In the genomic region with DNA sequence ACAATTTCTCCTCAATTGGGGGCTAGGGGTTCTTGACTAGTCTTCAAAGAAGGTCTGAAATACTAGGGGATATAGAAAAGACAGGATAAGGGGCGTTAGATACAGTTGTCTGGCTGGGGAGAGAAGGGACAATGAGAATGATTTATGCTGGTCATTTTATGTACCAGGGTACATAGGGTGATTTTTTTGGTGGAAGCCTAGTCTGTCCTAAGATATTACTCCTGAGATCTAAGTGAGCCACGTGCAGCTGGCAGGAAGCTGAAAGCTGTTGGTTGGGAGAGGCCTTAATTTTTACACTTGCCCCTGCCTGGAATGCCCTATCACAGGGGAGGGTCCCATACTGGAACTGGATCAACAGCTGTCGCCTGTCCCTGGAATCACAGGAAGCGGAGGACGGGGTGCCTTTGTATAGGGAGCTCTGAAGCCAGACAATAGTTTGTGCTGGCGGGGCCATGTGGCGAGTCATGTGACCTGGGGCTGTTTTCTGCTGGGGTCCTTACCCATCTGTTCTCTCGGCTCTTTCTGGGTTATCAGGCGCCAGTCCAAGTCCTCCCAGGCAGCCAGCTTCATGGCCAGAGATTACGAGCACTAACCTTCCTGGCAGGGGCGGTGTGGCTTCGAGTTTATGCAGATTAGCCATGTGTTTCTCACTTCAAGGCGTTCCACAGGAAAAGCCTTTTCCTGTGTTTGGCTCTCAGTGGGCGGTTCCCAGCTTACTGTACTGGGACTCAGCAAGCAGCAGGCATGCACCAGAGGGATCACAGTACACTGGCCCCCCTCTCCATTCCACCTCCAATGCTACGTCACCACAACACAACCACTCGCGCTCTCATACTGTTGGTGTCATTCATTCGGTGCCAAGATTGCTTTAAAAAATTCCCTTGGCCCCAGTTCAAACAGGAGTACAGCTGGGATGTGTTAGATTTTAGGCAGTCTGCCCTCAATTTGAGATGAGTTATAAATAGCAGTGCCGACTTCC, we compare ENCODE assay signal across 1 cellular context.
A peak's percentile ranks its signal among the peaks of the same experiment; 100 is the strongest.
TF ChIP-seq lines count a peak whose summit lies in the region.

No MANE protein-coding gene starts in this region.

TF ChIP-seq in HEK293, 187 proteins besides CTCF, POLR2A, EP300 and RAD21 (continued from another document):
- TF ChIP-seq TRIM28 (IDR thresholded peaks at IDR 0.05; ENCODE audit: borderline replicate concordance, low read length) = peak; percentile 80; the same call in 1 of the 2 replicates
- TF ChIP-seq, protein P1, sequence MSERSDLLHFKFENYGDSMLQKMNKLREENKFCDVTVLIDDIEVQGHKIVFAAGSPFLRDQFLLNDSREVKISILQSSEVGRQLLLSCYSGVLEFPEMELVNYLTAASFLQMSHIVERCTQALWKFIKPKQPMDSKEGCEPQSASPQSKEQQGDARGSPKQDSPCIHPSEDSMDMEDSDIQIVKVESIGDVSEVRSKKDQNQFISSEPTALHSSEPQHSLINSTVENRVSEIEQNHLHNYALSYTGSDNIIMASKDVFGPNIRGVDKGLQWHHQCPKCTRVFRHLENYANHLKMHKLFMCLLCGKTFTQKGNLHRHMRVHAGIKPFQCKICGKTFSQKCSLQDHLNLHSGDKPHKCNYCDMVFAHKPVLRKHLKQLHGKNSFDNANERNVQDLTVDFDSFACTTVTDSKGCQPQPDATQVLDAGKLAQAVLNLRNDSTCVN (tag by site-specific recombination; optimal IDR thresholded peaks at IDR 0.05) = peak; percentile 15
TF ChIP-seq in HEK293: peak in this region for 45.
